ENCODE assay signal across 13 cellular contexts in the genomic region with DNA sequence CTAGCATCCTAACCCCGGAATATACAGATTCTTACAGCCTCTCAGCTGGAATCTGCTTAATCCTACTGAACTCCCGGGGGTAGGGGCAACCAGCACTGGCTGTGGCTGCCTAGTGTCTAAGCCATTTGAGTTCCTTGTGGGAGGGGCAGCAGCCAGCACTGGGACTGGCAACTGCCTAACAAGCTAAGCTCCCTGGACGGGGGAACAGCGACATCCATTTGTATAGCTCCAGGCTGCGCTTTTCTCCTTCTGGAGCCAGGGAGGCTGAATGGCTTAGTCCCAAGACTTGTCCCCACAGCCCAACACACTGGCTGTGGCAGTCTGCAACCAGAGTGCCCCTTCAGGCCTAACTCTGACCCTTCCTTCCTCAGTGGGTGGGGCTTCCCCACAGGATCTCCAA.
"Had no signal": no experiment of that assay in that cellular context is flagged by ENCODE, and none has a peak within 500 bp of the region (broad histone marks: within the 10 kb centered on the region; RNA-seq: fewer than 3 reads in every experiment).

No MANE protein-coding gene starts in this region.

- ATAC-seq: foreskin keratinocyte; naive thymus-derived CD4-positive, alpha-beta T cell; right cardiac atrium had no signal

- H3K36me3 ChIP-seq: stomach had no signal

- H3K4me3 Mint-ChIP-seq: dendritic cell treated with granulocyte-macrophage colony-stimulating factor and Interleukin-4, amounts not matched to agents 40 ng/mL and 50 ng/mL, for 4 days; naive thymus-derived CD4-positive, alpha-beta T cell; nephron progenitor cell had no signal

- DNase-seq: erythroblast; foreskin keratinocyte; kidney glomerular epithelial cell; naive thymus-derived CD4-positive, alpha-beta T cell; nephron progenitor cell; right cardiac atrium; small intestine; stimulated activated CD4-positive, alpha-beta T cell treated with anti-CD3 and anti-CD28 coated beads, Interleukin-12 subunit alpha, Interleukin-12 subunit beta, amount 100 ng/mL, for 4 hours; stimulated activated naive CD4-positive, alpha-beta T cell; stomach; substantia nigra; trophoblast cell had no signal

- H3K27ac ChIP-seq: foreskin keratinocyte, stomach had no signal

- H3K27me3 Mint-ChIP-seq: dendritic cell treated with granulocyte-macrophage colony-stimulating factor and Interleukin-4, amounts not matched to agents 40 ng/mL and 50 ng/mL, for 4 days had no signal

- H3K27me3 ChIP-seq: foreskin keratinocyte, stomach had no signal

- H3K4me1 Mint-ChIP-seq: naive thymus-derived CD4-positive, alpha-beta T cell; nephron progenitor cell had no signal

- H3K4me1 ChIP-seq: foreskin keratinocyte, stomach had no signal

- H3K4me3 ChIP-seq: stomach had no signal

- H3K27ac Mint-ChIP-seq: dendritic cell treated with granulocyte-macrophage colony-stimulating factor and Interleukin-4, amounts not matched to agents 40 ng/mL and 50 ng/mL, for 4 days; naive thymus-derived CD4-positive, alpha-beta T cell; nephron progenitor cell had no signal
